1 cellular context compared by ENCODE assay signal in genomic region chr17:50668025-50668837, GRCh38.
TF ChIP-seq lines count a peak whose summit lies in the region.

No MANE protein-coding gene starts in this region.

TF ChIP-seq in H1, 55 proteins besides CTCF, POLR2A, EP300 and RAD21:
- TF ChIP-seq SRF (IDR thresholded peaks at IDR 0.05; ENCODE audit: low read depth, low read length) = no peak
- TF ChIP-seq NANOG (IDR thresholded peaks at IDR 0.05; ENCODE audit: insufficient read depth, low read depth, low read length, poor library complexity, severe bottlenecking) = no peak
- no peak for TF ChIP-seq RBBP5 (IDR thresholded peaks at IDR 0.05; ENCODE audit: borderline replicate concordance, low read depth, low read length)
- TF ChIP-seq, protein P1, sequence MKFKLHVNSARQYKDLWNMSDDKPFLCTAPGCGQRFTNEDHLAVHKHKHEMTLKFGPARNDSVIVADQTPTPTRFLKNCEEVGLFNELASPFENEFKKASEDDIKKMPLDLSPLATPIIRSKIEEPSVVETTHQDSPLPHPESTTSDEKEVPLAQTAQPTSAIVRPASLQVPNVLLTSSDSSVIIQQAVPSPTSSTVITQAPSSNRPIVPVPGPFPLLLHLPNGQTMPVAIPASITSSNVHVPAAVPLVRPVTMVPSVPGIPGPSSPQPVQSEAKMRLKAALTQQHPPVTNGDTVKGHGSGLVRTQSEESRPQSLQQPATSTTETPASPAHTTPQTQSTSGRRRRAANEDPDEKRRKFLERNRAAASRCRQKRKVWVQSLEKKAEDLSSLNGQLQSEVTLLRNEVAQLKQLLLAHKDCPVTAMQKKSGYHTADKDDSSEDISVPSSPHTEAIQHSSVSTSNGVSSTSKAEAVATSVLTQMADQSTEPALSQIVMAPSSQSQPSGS (IDR thresholded peaks at IDR 0.05; ENCODE audit: low read length) = no peak
- TF ChIP-seq, protein P2, sequence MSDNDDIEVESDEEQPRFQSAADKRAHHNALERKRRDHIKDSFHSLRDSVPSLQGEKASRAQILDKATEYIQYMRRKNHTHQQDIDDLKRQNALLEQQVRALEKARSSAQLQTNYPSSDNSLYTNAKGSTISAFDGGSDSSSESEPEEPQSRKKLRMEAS (IDR thresholded peaks at IDR 0.05) = no peak
- TF ChIP-seq CHD2 (IDR thresholded peaks at IDR 0.05; ENCODE audit: low read length) = no peak
- no peak for TF ChIP-seq SIRT6 (IDR thresholded peaks at IDR 0.05; ENCODE audit: low read length)
- no peak for TF ChIP-seq GABPA (IDR thresholded peaks at IDR 0.05; ENCODE audit: borderline replicate concordance, insufficient read depth, low read length)
- TF ChIP-seq SP4 (IDR thresholded peaks at IDR 0.05; ENCODE audit: low read length) = no peak
- no peak for TF ChIP-seq SIN3A (conservative IDR thresholded peaks at IDR 0.05 in 1 of 2, IDR thresholded peaks at IDR 0.05 in 1 of 2; ENCODE audit: low read depth in 1 of 2, low read length in 2 of 2)
- no peak for TF ChIP-seq TAF1 (IDR thresholded peaks at IDR 0.05; ENCODE audit: low read depth, low read length)
- TF ChIP-seq TAF7 (optimal IDR thresholded peaks at IDR 0.05; ENCODE audit: borderline replicate concordance, low read depth, low read length) = no peak
- TF ChIP-seq CHD1 (IDR thresholded peaks at IDR 0.05; ENCODE audit: low read depth, low read length) = no peak
- TF ChIP-seq, protein P3, sequence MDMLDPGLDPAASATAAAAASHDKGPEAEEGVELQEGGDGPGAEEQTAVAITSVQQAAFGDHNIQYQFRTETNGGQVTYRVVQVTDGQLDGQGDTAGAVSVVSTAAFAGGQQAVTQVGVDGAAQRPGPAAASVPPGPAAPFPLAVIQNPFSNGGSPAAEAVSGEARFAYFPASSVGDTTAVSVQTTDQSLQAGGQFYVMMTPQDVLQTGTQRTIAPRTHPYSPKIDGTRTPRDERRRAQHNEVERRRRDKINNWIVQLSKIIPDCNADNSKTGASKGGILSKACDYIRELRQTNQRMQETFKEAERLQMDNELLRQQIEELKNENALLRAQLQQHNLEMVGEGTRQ (IDR thresholded peaks at IDR 0.05; ENCODE audit: low read length) = no peak
- no peak for TF ChIP-seq BRCA1 (IDR thresholded peaks at IDR 0.05; ENCODE audit: low read depth, low read length)
- no peak for TF ChIP-seq MAFK (IDR thresholded peaks at IDR 0.05; ENCODE audit: low read depth, low read length)
- TF ChIP-seq SAP30 (IDR thresholded peaks at IDR 0.05; ENCODE audit: insufficient read depth, insufficient replicate concordance, low read length) = no peak
- TF ChIP-seq KDM5A (IDR thresholded peaks at IDR 0.05; ENCODE audit: low read length) = no peak
